ENCODE assay signal across 18 cellular contexts in genomic region chr9:35000535-35001284, GRCh38. TPM values are rescaled to one million over a fixed set of nuclear protein-coding genes. Genes with fewer than 3 reads are reported as not detected.
DNase-seq lines count a peak whose midpoint lies in the region; ATAC-seq, FAIRE-seq and TF ChIP-seq lines count a peak whose summit lies in the region.
"Had no signal": no experiment of that assay in that cellular context is flagged by ENCODE, and none has a peak within 500 bp of the region (broad histone marks: within the 10 kb centered on the region; RNA-seq: fewer than 3 reads in every experiment).

No MANE protein-coding gene starts in this region.

- no TSS peak for BruUV-seq in K562 (replicated peaks; lab: Mats Ljungman, UMichigan)

- POLR2A ChIA-PET in K562 (lab: Yijun Ruan, JAX): interaction anchor here (1.0 to 1.8 kb wide), 4 partner anchors 9 to 34 kb away, joined by 3 to 5 read pairs (median 4); no protein-coding TSS in a partner anchor

- no peaks in the 10 kb centered on the region for H3K9me2 ChIP-seq in GM23248 (ENCODE audit: insufficient read depth)

- peak; percentile 91 for FAIRE-seq in K562 (lab: Jason Lieb, UNC)

- H3K9ac ChIP-seq in GM23248: peak overlapping the region; percentile 33
- peak overlapping the region; percentile 25 to 55; a peak in 1 of 4 replicates for H3K9ac ChIP-seq in K562 (ENCODE audit: insufficient read depth in 1 of 2, low read depth in 2 of 2, low read length in 2 of 2)

- in situ Hi-C loops in GM23248 (cut with MboI): no loop called here
- in situ Hi-C loops in K562 (cut with MboI): no loop called here

- H3K9me1 ChIP-seq in K562 (ENCODE audit: control insufficient read depth, insufficient read depth, low read length): no peaks in the 10 kb centered on the region

- H3K4me2 ChIP-seq in GM23248 (ENCODE audit: unreplicated experiment) (peak overlapping the region; percentile 69), K562 (ENCODE audit: insufficient read depth, low read length) (peak overlapping the region; percentile 66)

- TF ChIP-seq POLR2A in K562 (conservative IDR thresholded peaks at IDR 0.05): no peak

- H4K20me1 ChIP-seq in GM23248 (ENCODE audit: insufficient read depth) (no peaks in the 10 kb centered on the region), K562 (replicated peaks; ENCODE audit: control insufficient read depth, insufficient read depth, low read length) (no peaks in the 10 kb centered on the region)

- H3K4me3 ChIP-seq in GM23248: peak overlapping the region; percentile 32; the same call in 1 of the 2 replicates
- H3K4me3 ChIP-seq in K562: no peak overlapping the region
- no peak overlapping the region for H3K4me3 ChIP-seq in WERI-Rb-1 (ENCODE audit: low read depth, low read length)
- H3K4me3 ChIP-seq: adrenal gland, dorsolateral prefrontal cortex, heart left ventricle had no signal

- TF ChIP-seq EP300 in K562 (IDR thresholded peaks at IDR 0.05; ENCODE audit: low read length): peak; percentile 88

- intact Hi-C loops in K562 (cut with micrococcal nuclease): no loop called here

- no peak overlapping the region for H2AFZ ChIP-seq in GM23248
- H2AFZ ChIP-seq in K562 (ENCODE audit: low read depth, low read length): no peak overlapping the region

- 55 to 59% methylated on average over 6 of the region's 6 CpGs for WGBS in GM23248 (ENCODE audit: low coverage in 1 of 2, low lambda C conversion rate in 2 of 2, missing lambda C conversion rate in 2 of 2), 2 experiments
- WGBS in K562 (ENCODE audit: insufficient coverage, low coverage, missing lambda C conversion rate): 28% methylated on average over 6 of the region's 6 CpGs

- no peaks in the 10 kb centered on the region for H3K27me3 ChIP-seq in GM23248 (replicated peaks; ENCODE audit: insufficient read depth)
- no peaks in the 10 kb centered on the region for H3K27me3 ChIP-seq in K562 (ENCODE audit: control insufficient read depth in 2 of 2, insufficient read depth in 2 of 2, low read length in 2 of 2)
- no peaks in the 10 kb centered on the region for H3K27me3 ChIP-seq in WERI-Rb-1 (ENCODE audit: insufficient read depth, low read depth, severe bottlenecking)
- H3K27me3 ChIP-seq: adrenal gland, dorsolateral prefrontal cortex, heart left ventricle had no signal

- H3K9me3 ChIP-seq in GM23248 (ENCODE audit: low read depth): no peaks in the 10 kb centered on the region
- H3K9me3 ChIP-seq in K562 (replicated peaks; ENCODE audit: control insufficient read depth, insufficient read depth, low read depth, low read length): no peaks in the 10 kb centered on the region
- no peaks in the 10 kb centered on the region for H3K9me3 ChIP-seq in WERI-Rb-1 (ENCODE audit: severe bottlenecking)
- H3K9me3 ChIP-seq: adrenal gland, heart left ventricle had no signal

- TF ChIP-seq CTCF in K562 (IDR thresholded peaks at IDR 0.05 in 2 of 3, conservative IDR thresholded peaks at IDR 0.05 in 1 of 3; ENCODE audit: insufficient read depth in 2 of 3, low read depth in 1 of 3, low read length in 3 of 3) (no peak), WERI-Rb-1 (IDR thresholded peaks at IDR 0.05; ENCODE audit: low read depth, low read length) (no peak)

- peaks cover 33% of the 10 kb centered on the region for H3F3A ChIP-seq in GM23248 (ENCODE audit: insufficient read depth)

- H3K27ac ChIP-seq in GM23248 (peak overlapping the region; percentile 79), K562 (ENCODE audit: extremely low read depth, low read depth, low read length) (peak overlapping the region; percentile 66), WERI-Rb-1 (no peak overlapping the region)
- H3K27ac ChIP-seq: adrenal gland had no signal

- peak; percentile 63 for ATAC-seq in K562
- no peak for ATAC-seq in GM18867 (IDR thresholded peaks at IDR 0.05; ENCODE audit: unreplicated experiment)
- no peak for ATAC-seq in GM18861 (IDR thresholded peaks at IDR 0.05; ENCODE audit: unreplicated experiment)
- ATAC-seq: CD8-positive, alpha-beta T cell; heart left ventricle had no signal

- H3K4me1 ChIP-seq in GM23248 (ENCODE audit: insufficient read depth) (peaks cover 27% of the 10 kb centered on the region), K562 (replicated peaks in 1 of 2; ENCODE audit: control insufficient read depth in 2 of 2, insufficient read depth in 2 of 2, low read length in 2 of 2) (peaks cover 33 to 55% of the 10 kb centered on the region in 2 experiments)

- peak; percentile 87 for DNase-seq in AG08395 (ENCODE audit: low spot score)
- peak; percentile 94 for DNase-seq in GM23248
- DNase-seq in K562 (ENCODE audit: extremely low read depth in 1 of 4, low spot score in 3 of 4): peak in 3 of 4 experiments; percentile 29 to 57 (median 38)
- DNase-seq in kidney tubule cell (ENCODE audit: low spot score): peak; percentile 90
- no peak for DNase-seq in WERI-Rb-1
- no peak for DNase-seq in GOT3 (lab: John Stamatoyannopoulos, UW)
- DNase-seq: dorsolateral prefrontal cortex; heart left ventricle; Karpas-422; posterior cingulate gyrus; stimulated activated CD4-positive, alpha-beta T cell treated with anti-CD3 and anti-CD28 coated beads, Interleukin-4, amount 100 ng/mL, for 24 hours; stimulated activated naive CD8-positive, alpha-beta T cell treated with anti-CD3 and anti-CD28 coated beads, Interleukin-15, amount 100 ng/mL, for 72 hours had no signal

- H3K36me3 ChIP-seq in GM23248 (ENCODE audit: low read depth) (no peaks in the 10 kb centered on the region), K562 (ENCODE audit: control insufficient read depth, insufficient read depth, low read length) (peaks cover 5% of the 10 kb centered on the region; the same call in 2 of the 3 replicates), WERI-Rb-1 (peaks cover 24% of the 10 kb centered on the region)

- CTCF ChIA-PET in K562 (lab: Yijun Ruan, JAX; ENCODE audit: low intra/inter-chr PET ratio): no interaction called here

- TF ChIP-seq RAD21 in K562 (CRISPR knock-in tag; conservative IDR thresholded peaks at IDR 0.05 in 1 of 2, IDR thresholded peaks at IDR 0.05 in 1 of 2): no peak

- H3K79me2 ChIP-seq in GM23248 (ENCODE audit: insufficient read depth) (0 out of 2 replicates have a peak, but pooled peaks cover 5% of the 10 kb centered on the region), K562 (ENCODE audit: control insufficient read depth, insufficient read depth, low read length) (no peaks in the 10 kb centered on the region)

TF ChIP-seq in K562, 482 proteins besides CTCF, POLR2A, EP300 and RAD21 (continues in another document):
- TF ChIP-seq ZNF655 (CRISPR knock-in tag; IDR thresholded peaks at IDR 0.05): no peak

RNA-seq across cellular contexts. Expression of gene DNAJB5, which starts 11.2 kb away (rescaled TPM):
- total RNA-seq in GM23248 (2014; rRNA removed; shearing (Covaris generic)): 13.4 and 24.2 TPM in 2 replicates
- polyA plus RNA-seq in GM23248 (2016; fragmentation: Nextera tagmentation; extraction: Ambion mirVana) (10.7 and 10.9 TPM in 2 replicates), K562 (2011; rRNA removed) (1.5 and 1.7 TPM in 2 replicates), K562 (2014; fragmentation: Illumina TruSeq; extraction: Trizol) (7.4 and 7.8 TPM in 2 replicates), K562 (2014; fragmentation: Nextera tagmentation; extraction: Ambion mirVana) (under 1 TPM; 0.15 to 0.63 TPM), K562 (2014; rRNA removed) (3.7 and 4.2 TPM in 2 replicates)
- total RNA-seq in K562 (2011; cell fraction: chromatin; rRNA removed; ENCODE audit: low replicate concordance): 1.4 and 3.1 TPM in 2 replicates
- total RNA-seq in K562 (2011; cell fraction: nucleolus; rRNA removed): 1.7 and 1.8 TPM in 2 replicates
- 1.8 and 3.4 TPM in 2 replicates for total RNA-seq in K562 (2011; cell fraction: nucleoplasm; rRNA removed)
- total RNA-seq in K562 (2014; rRNA removed) (4.1 and 5.2 TPM in 2 replicates), K562 (2014; rRNA removed; fragmentation: Illumina TruSeq; extraction: Trizol) (3.7 TPM in 2 replicates), K562 (2015; rRNA removed; fragmentation: Illumina TruSeq; extraction: Trizol) (2.6 and 2.7 TPM in 2 replicates), K562 (2021) (3.6 and 4.4 TPM in 2 replicates)
- 2.7 and 2.8 TPM in 2 replicates for polyA plus RNA-seq in K562 (2011; cell fraction: cytosol; rRNA removed)
- polyA plus RNA-seq in K562 (2011; cell fraction: nucleus; rRNA removed): 2.3 and 4.1 TPM in 2 replicates
- polyA plus RNA-seq in K562 (2012): 4.6 and 5.0 TPM in 2 replicates
- polyA minus RNA-seq in K562 (2011; rRNA and poly(A)+ RNA removed): 1.0 and 1.6 TPM in 2 replicates
- 1.1 and 1.2 TPM in 2 replicates for polyA minus RNA-seq in K562 (2011; cell fraction: cytosol; rRNA and poly(A)+ RNA removed)
- 1.2 and 1.4 TPM in 2 replicates for polyA minus RNA-seq in K562 (2011; cell fraction: nucleus; rRNA and poly(A)+ RNA removed)

RNA-seq across cellular contexts. Expression of gene PHF24, which starts 42.6 kb away (rescaled TPM):
- total RNA-seq in GM23248 (2014; rRNA removed; shearing (Covaris generic)): 0.25 TPM in 1 of 2 replicates, not detected in the other
- 0.34 TPM in 1 of 2 replicates, not detected in the other for polyA plus RNA-seq in GM23248 (2016; fragmentation: Nextera tagmentation; extraction: Ambion mirVana)
- not detected in 2 replicates for total RNA-seq in K562 (2011; cell fraction: chromatin; rRNA removed; ENCODE audit: low replicate concordance)
- total RNA-seq in K562 (2011; cell fraction: nucleolus; rRNA removed): not detected in 2 replicates
- total RNA-seq in K562 (2011; cell fraction: nucleoplasm; rRNA removed): not detected in 2 replicates
- not detected in 2 replicates for total RNA-seq in K562 (2014; rRNA removed)
- not detected in 2 replicates for total RNA-seq in K562 (2014; rRNA removed; fragmentation: Illumina TruSeq; extraction: Trizol)
- not detected in 2 replicates for total RNA-seq in K562 (2015; rRNA removed; fragmentation: Illumina TruSeq; extraction: Trizol)
- total RNA-seq in K562 (2021): not detected in 2 replicates
- 0.01 TPM in 2 replicates for polyA plus RNA-seq in K562 (2011; rRNA removed)
- not detected in 2 replicates for polyA plus RNA-seq in K562 (2011; cell fraction: cytosol; rRNA removed)
- 0.01 TPM in 1 of 2 replicates, not detected in the other for polyA plus RNA-seq in K562 (2011; cell fraction: nucleus; rRNA removed)
- polyA plus RNA-seq in K562 (2012): 0.03 TPM in 1 of 2 replicates, not detected in the other
- not detected in 2 replicates for polyA plus RNA-seq in K562 (2014; fragmentation: Illumina TruSeq; extraction: Trizol)
- polyA plus RNA-seq in K562 (2014; fragmentation: Nextera tagmentation; extraction: Ambion mirVana): not detected
- 0.01 TPM in 1 of 2 replicates, not detected in the other for polyA plus RNA-seq in K562 (2014; rRNA removed)
- not detected in 2 replicates for polyA minus RNA-seq in K562 (2011; rRNA and poly(A)+ RNA removed)
- not detected in 2 replicates for polyA minus RNA-seq in K562 (2011; cell fraction: cytosol; rRNA and poly(A)+ RNA removed)
- polyA minus RNA-seq in K562 (2011; cell fraction: nucleus; rRNA and poly(A)+ RNA removed): not detected in 2 replicates
- total RNA-seq: activated CD8-positive, alpha-beta memory T cell treated with anti-CD3 and anti-CD28 coated beads for 36 hours; CD8-positive, alpha-beta T cell; OCI-LY7 had no signal

Comparison
In these comparisons a context has a peak if more than half of its experiments do, and no peak if none do; other contexts are left out.
1. DNase-seq: peak in AG08395 (single experiment), GM23248 (single experiment), K562 (3 of 4) and kidney tubule cell (single experiment); none in WERI-Rb-1 (single experiment) and GOT3 (single experiment).